Comparison of ENCODE assay signal across 17 cellular contexts in the genomic region with DNA sequence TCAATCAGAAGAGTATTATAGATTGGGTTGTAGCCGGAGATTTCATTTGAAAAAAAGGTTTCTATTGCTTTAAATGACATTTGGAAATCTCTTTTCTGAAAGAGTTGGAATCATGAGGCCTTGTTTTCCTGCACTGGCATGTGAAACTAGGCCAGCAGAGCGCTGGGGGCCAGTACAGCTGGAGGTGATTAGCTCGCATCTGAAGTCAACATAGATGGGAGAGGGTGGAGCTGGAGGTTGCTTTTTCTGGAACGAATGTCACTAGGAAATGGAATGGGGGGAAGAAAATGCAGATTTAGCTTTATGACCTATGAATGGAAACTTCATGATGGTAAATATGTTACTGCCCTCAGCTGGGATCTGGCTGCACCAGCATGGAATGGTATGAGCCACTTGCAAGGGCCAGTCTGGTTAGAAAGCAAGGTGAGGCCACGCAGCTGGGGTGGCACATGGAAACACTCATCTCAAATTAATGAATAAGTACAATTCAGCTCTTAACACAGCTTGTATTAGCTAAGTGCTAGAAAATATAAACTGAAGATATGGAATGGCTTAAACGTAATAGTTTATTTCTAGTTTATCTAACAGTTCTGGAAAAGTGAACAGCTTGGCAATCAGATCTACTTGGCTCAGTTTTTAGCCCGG. TPM values are rescaled to one million over a fixed set of nuclear protein-coding genes. Genes with fewer than 3 reads are reported as not detected.
DNase-seq lines count a peak whose midpoint lies in the region; ATAC-seq and TF ChIP-seq lines count a peak whose summit lies in the region.
"Had no signal": no experiment of that assay in that cellular context is flagged by ENCODE, and none has a peak within 500 bp of the region (broad histone marks: within the 10 kb centered on the region; RNA-seq: fewer than 3 reads in every experiment).

No MANE protein-coding gene starts in this region.

- peaks cover 44% of the 10 kb centered on the region for H3K36me3 Mint-ChIP-seq in mesothelial cell of epicardium

- H3K9me3 Mint-ChIP-seq in mesothelial cell of epicardium, result peaks cover 7% of the 10 kb centered on the region

- H3K27me3 ChIP-seq in SJSA1 (replicated peaks) (no peaks in the 10 kb centered on the region), uterus (no peaks in the 10 kb centered on the region)
- H3K27me3 ChIP-seq: body of pancreas had no signal

- intact Hi-C loops in uterus (cut with DNase I; ENCODE audit: low total_unique reads), result no loop called here

- H3K36me3 ChIP-seq in SJSA1 (peaks cover 14% of the 10 kb centered on the region), uterus (no peaks in the 10 kb centered on the region)

- H3K27ac Mint-ChIP-seq in mesothelial cell of epicardium, result peak overlapping the region; percentile 7
- H3K27ac Mint-ChIP-seq: activated CD8-positive, alpha-beta T cell treated with anti-CD3 and anti-CD28 coated beads for 36 hours; progenitor cell of endocrine pancreas had no signal

- H3K27me3 Mint-ChIP-seq in mesothelial cell of epicardium (ENCODE audit: low read depth), result no peaks in the 10 kb centered on the region
- H3K27me3 Mint-ChIP-seq: activated CD8-positive, alpha-beta T cell treated with anti-CD3 and anti-CD28 coated beads for 36 hours; progenitor cell of endocrine pancreas had no signal

- no peak for ATAC-seq in HG03520 (IDR thresholded peaks at IDR 0.05; ENCODE audit: unreplicated experiment)
- ATAC-seq: activated CD8-positive, alpha-beta T cell treated with anti-CD3 and anti-CD28 coated beads for 36 hours; body of pancreas had no signal

- DNase-seq in SJSA1 (ENCODE audit: low read depth in 1 of 2, low spot score in 2 of 2), result no peak
- DNase-seq in fibroblast of peridontal ligament (ENCODE audit: extremely low read depth), result peak; percentile 93
- DNase-seq in mesothelial cell of epicardium (ENCODE audit: low spot score in 2 of 2, unreplicated experiment in 2 of 2), result no peak
- DNase-seq in uterus, result peak; percentile 39 to 52
- no peak for DNase-seq in RKO (ENCODE audit: low spot score)
- DNase-seq in NCI-H2171 (lab: John Stamatoyannopoulos, UW), result no peak
- DNase-seq: activated CD8-positive, alpha-beta T cell treated with anti-CD3 and anti-CD28 coated beads for 36 hours; activated gamma-delta T cell; CD4-positive, alpha-beta memory T cell; NCI-H1694; NCI-H526 had no signal

- no peak for TF ChIP-seq POLR2A in uterus (IDR thresholded peaks at IDR 0.05)

- H3K4me1 ChIP-seq in SJSA1 (replicated peaks) (peaks cover 21% of the 10 kb centered on the region), uterus (peaks cover 0 to 5% of the 10 kb centered on the region in 2 donors)
- H3K4me1 ChIP-seq: body of pancreas had no signal

- no peak for TF ChIP-seq CTCF in mesothelial cell of epicardium (IDR thresholded peaks at IDR 0.05; ENCODE audit: unreplicated experiment)
- no peak for TF ChIP-seq CTCF in uterus (IDR thresholded peaks at IDR 0.05)

- H3K4me3 ChIP-seq in SJSA1 (no peak overlapping the region), uterus (no peak overlapping the region)
- H3K4me3 ChIP-seq: body of pancreas had no signal

- H3K4me1 Mint-ChIP-seq in mesothelial cell of epicardium, result peaks cover 2% of the 10 kb centered on the region
- H3K4me1 Mint-ChIP-seq: CD4-positive, alpha-beta memory T cell had no signal

- no peak overlapping the region for H3K4me3 Mint-ChIP-seq in mesothelial cell of epicardium
- H3K4me3 Mint-ChIP-seq: activated CD8-positive, alpha-beta T cell treated with anti-CD3 and anti-CD28 coated beads for 36 hours; CD4-positive, alpha-beta memory T cell had no signal

- H3K27ac ChIP-seq in SJSA1, result peak overlapping the region; percentile 88; the same call in 1 of the 2 replicates
- peak overlapping the region; percentile 53 to 68 for H3K27ac ChIP-seq in uterus
- H3K27ac ChIP-seq: body of pancreas, HL-60 had no signal

- H3K9me3 ChIP-seq in SJSA1 (replicated peaks) (peaks cover 13% of the 10 kb centered on the region), uterus (peaks cover 0 to 7% of the 10 kb centered on the region in 2 donors)

RNA-seq across cellular contexts. Expression of a gene that starts 32.6 kb away (rescaled TPM):
- 0.08 TPM in 1 of 2 replicates, not detected in the other for total RNA-seq in SJSA1 (2014; rRNA removed; shearing (Covaris generic))
- not detected in 3 replicates for total RNA-seq in mesothelial cell of epicardium
- 10 to 100 TPM in 1 of 4 donors, 1 to 10 TPM in 2, not detected in 1; 2.0 to 23.8 (median 6.5) TPM for total RNA-seq in uterus
- total RNA-seq: activated CD8-positive, alpha-beta T cell treated with anti-CD3 and anti-CD28 coated beads for 36 hours; CD4-positive, alpha-beta memory T cell; endothelial cell of umbilical vein; LHCN-M2; progenitor cell of endocrine pancreas had no signal

Comparison
In these comparisons a context has a peak if more than half of its experiments do, and no peak if none do; other contexts are left out.
1. DNase-seq: peak in fibroblast of peridontal ligament (single experiment) and uterus (2 of 2); none in SJSA1 (0 of 2), mesothelial cell of epicardium (0 of 2), RKO (single experiment) and NCI-H2171 (single experiment).